In the genomic region with DNA sequence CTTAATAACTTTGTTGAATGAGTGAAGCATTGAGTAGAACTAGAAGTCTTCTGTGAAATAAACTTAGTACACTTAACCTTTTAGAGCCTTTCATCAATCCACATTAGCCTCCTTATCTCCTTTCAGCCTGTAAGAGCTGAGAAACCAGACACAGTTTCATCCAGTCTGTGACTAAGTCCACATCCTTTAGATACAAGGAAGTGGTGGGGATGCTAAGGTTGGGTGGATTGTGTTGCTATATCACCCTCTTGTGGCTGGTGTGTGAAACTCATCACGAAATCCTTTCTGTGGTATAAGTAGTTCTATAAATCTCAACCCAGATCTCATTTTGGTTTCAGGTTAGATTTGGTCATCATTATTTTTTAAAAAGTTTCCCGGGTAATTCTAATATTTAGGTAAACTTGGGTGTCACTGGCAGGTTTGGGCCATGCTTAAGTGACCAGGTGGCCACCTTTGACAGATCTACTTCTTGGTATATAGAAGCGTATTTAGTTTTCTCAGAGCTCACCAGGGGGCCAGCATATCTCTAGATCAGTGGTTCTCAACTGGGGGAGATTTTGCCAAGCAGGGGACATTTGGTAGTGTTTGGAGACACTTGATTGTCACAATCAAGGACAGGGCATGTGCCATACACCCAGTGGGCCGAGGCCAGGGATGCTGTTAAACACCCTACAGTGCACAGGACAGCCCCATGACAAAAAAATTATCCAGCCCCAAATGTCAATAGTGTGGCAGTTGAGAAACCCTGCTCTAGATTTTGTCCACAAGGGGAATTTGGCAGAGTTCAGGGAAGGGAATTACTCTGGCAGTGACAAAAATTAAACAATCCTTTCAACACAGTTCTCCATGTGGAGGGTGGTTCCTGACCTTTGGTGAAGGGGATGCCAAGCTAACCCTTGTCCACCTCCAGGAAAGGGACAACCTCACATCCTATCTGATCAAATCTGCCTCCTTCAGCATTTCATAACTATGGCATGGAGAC, we compare ENCODE assay signal across 8 cellular contexts. TPM values are rescaled to one million over a fixed set of nuclear protein-coding genes. Genes with fewer than 3 reads are reported as not detected.
DNase-seq lines count a peak whose midpoint lies in the region; ATAC-seq, FAIRE-seq and TF ChIP-seq lines count a peak whose summit lies in the region.

No MANE protein-coding gene starts in this region.

- in situ Hi-C loops in Caki2 (cut with HindIII; ENCODE audit: low pct_unique_long_range_greater_than_20kb, low sequenced_read_pairs), result no loop called here

- H3K9me3 Mint-ChIP-seq in mesothelial cell of epicardium, result peaks cover 23% of the 10 kb centered on the region

- DNase-seq in Caki2 (ENCODE audit: low read depth) (peak; percentile 47), NCI-H345 treated with DMSO at 0.1 percent for 48 hours (lab: John Stamatoyannopoulos, UW; ENCODE audit: unreplicated experiment) (peak; percentile 42), mesothelial cell of epicardium (ENCODE audit: low spot score in 2 of 2, unreplicated experiment in 2 of 2) (peak in 1 of 2 experiments; percentile 46), UCSD-AML1 (lab: John Stamatoyannopoulos, UW; ENCODE audit: unreplicated experiment) (no peak)

- peaks cover 24% of the 10 kb centered on the region for H3K27me3 Mint-ChIP-seq in mesothelial cell of epicardium (ENCODE audit: low read depth)

- H3K4me1 Mint-ChIP-seq in mesothelial cell of epicardium, result no peaks in the 10 kb centered on the region

- H3K4me3 Mint-ChIP-seq in mesothelial cell of epicardium, result no peak overlapping the region

- H3K36me3 Mint-ChIP-seq in mesothelial cell of epicardium, result no peaks in the 10 kb centered on the region

- peak; percentile 82 for FAIRE-seq in endometrium (lab: Jason Lieb, UNC)

- peak; percentile 11 for TF ChIP-seq POLR2A in GM19099 (IDR thresholded peaks at IDR 0.05; ENCODE audit: extremely low read depth, insufficient read length, low read depth)

- H3K27ac Mint-ChIP-seq in mesothelial cell of epicardium, result no peak overlapping the region

- peak; percentile 55 for TF ChIP-seq CTCF in mesothelial cell of epicardium (IDR thresholded peaks at IDR 0.05; ENCODE audit: unreplicated experiment)

- ATAC-seq in HG03342 (IDR thresholded peaks at IDR 0.05; ENCODE audit: unreplicated experiment), result peak; percentile 65
- ATAC-seq in activated CD4-positive, CD25-positive, alpha-beta regulatory T cell treated with anti-CD3 and anti-CD28 coated beads, Interleukin-2, amount 50 U/mL, for 24 hours, result peak; percentile 94 to 96

RNA-seq across cellular contexts. Expression of a gene that starts 28.0 kb away (rescaled TPM):
- total RNA-seq in Caki2 (2014; rRNA removed; shearing (Covaris generic); ENCODE audit: low replicate concordance), result not detected in 2 replicates
- not detected in 3 replicates for total RNA-seq in mesothelial cell of epicardium

RNA-seq across cellular contexts. Expression of a gene that starts 39.5 kb away (rescaled TPM):
- not detected in 2 replicates for total RNA-seq in Caki2 (2014; rRNA removed; shearing (Covaris generic); ENCODE audit: low replicate concordance)
- total RNA-seq in mesothelial cell of epicardium, result not detected in 3 replicates
